In genomic region chr15:33111051-33111451, GRCh38 we compare ENCODE assay signal across 24 cellular contexts.
DNase-seq lines count a peak whose midpoint lies in the region; ATAC-seq and TF ChIP-seq lines count a peak whose summit lies in the region.
"Had no signal": no experiment of that assay in that cellular context is flagged by ENCODE, and none has a peak within 500 bp of the region (broad histone marks: within the 10 kb centered on the region; RNA-seq: fewer than 3 reads in every experiment).

No MANE protein-coding gene starts in this region.

- H4K20me1 ChIP-seq in osteoblast (ENCODE audit: insufficient read depth, low read length) = no peaks in the 10 kb centered on the region

- in situ Hi-C loops in Panc1 (cut with HindIII; ENCODE audit: low pct_unique_long_range_greater_than_20kb, low sequenced_read_pairs) = no loop called here

- H2AFZ ChIP-seq in osteoblast (ENCODE audit: low read length) = no peak overlapping the region

- BruUV-seq in Panc1 (replicated peaks; lab: Mats Ljungman, UMichigan) = no TSS peak

- peaks cover 4% of the 10 kb centered on the region for H3K4me1 ChIP-seq in Panc1 (ENCODE audit: control insufficient read depth, insufficient read depth, low read length)
- H3K4me1 ChIP-seq in osteoblast (ENCODE audit: insufficient read depth, low read length) = peaks cover 44% of the 10 kb centered on the region
- H3K4me1 ChIP-seq: prostate gland, spleen had no signal

- no peak overlapping the region for H3K27ac Mint-ChIP-seq in activated naive CD4-positive, alpha-beta T cell treated with anti-CD3 and anti-CD28 coated beads, Interleukin-2, amount 50 U/mL, for 72 hours
- H3K27ac Mint-ChIP-seq: activated naive CD4-positive, alpha-beta T cell treated with anti-CD3 and anti-CD28 coated beads, Interleukin-2, amount 50 U/mL, for 24 hours; B cell; brain; immature natural killer cell; natural killer cell had no signal

- H3K36me3 ChIP-seq in Panc1 (ENCODE audit: control insufficient read depth, insufficient read depth, low read length) (no peaks in the 10 kb centered on the region; the same call in 1 of the 2 replicates), osteoblast (ENCODE audit: insufficient read depth, low read length) (no peaks in the 10 kb centered on the region)
- H3K36me3 ChIP-seq: prostate gland, spleen had no signal

- H3K79me2 ChIP-seq in osteoblast (ENCODE audit: insufficient read depth, low read length) = peaks cover 4% of the 10 kb centered on the region

- peak overlapping the region; percentile 43 for H3K4me2 ChIP-seq in osteoblast (ENCODE audit: insufficient read depth, low read length)

- H3K9me3 ChIP-seq in Panc1 (ENCODE audit: control insufficient read depth, insufficient read depth, low read depth, low read length) (no peaks in the 10 kb centered on the region), osteoblast (ENCODE audit: low read depth, low read length) (no peaks in the 10 kb centered on the region)
- H3K9me3 ChIP-seq: prostate gland, spleen had no signal

- H3K36me3 Mint-ChIP-seq in activated naive CD4-positive, alpha-beta T cell treated with anti-CD3 and anti-CD28 coated beads, Interleukin-2, amount 50 U/mL, for 72 hours = peaks cover 0 to 13% of the 10 kb centered on the region in 2 donors
- H3K36me3 Mint-ChIP-seq: activated naive CD4-positive, alpha-beta T cell treated with anti-CD3 and anti-CD28 coated beads, Interleukin-2, amount 50 U/mL, for 24 hours; brain; immature natural killer cell; natural killer cell had no signal

- POLR2A ChIA-PET in Panc1 (lab: Charles Lee) = no interaction called here

- H3K27me3 ChIP-seq in Panc1 (ENCODE audit: control insufficient read depth, insufficient read depth, low read length) (no peaks in the 10 kb centered on the region), osteoblast (ENCODE audit: insufficient read depth, low read length) (no peaks in the 10 kb centered on the region)

- peaks cover 8 to 11% of the 10 kb centered on the region in 2 donors for H3K9me3 Mint-ChIP-seq in activated naive CD4-positive, alpha-beta T cell treated with anti-CD3 and anti-CD28 coated beads, Interleukin-2, amount 50 U/mL, for 72 hours
- H3K9me3 Mint-ChIP-seq: natural killer cell had no signal

- no peak for TF ChIP-seq CTCF in Panc1 (IDR thresholded peaks at IDR 0.05)
- TF ChIP-seq CTCF in osteoblast (IDR thresholded peaks at IDR 0.05; ENCODE audit: extremely low read depth, low read depth, low read length) = no peak

- DNase-seq in HS-27A (ENCODE audit: low read depth) (peak; percentile 73), Panc1 (ENCODE audit: low read depth, low spot score) (no peak), osteoblast (ENCODE audit: insufficient read length, low spot score, missing footprints) (no peak), retina (no peak)
- no peak for DNase-seq in NK-92 treated with Interleukin-12 subunit alpha and Interleukin-12 subunit beta, amount 100 ng/mL, for 24 hours (lab: John Stamatoyannopoulos, UW)
- no peak for DNase-seq in activated naive CD4-positive, alpha-beta T cell treated with anti-CD3 and anti-CD28 coated beads, Interleukin-2, amount 50 U/mL, for 72 hours (ENCODE audit: low spot score in 2 of 2)
- DNase-seq: activated CD4-positive, alpha-beta T cell treated with anti-CD3 and anti-CD28 coated beads, Interleukin-2, amount 50 U/mL, for 48 hours; activated T-cell treated with anti-CD3 and anti-CD28 coated beads for 4 hours; COR-L47; dermis blood vessel endothelial cell; head of caudate nucleus; immature natural killer cell; mammary epithelial cell; natural killer cell; NCI-H1105 treated with DMSO at 0.1 percent for 48 hours; NCI-H2227 treated with DMSO at 0.1 percent for 48 hours; SHP77; spleen had no signal

- H3K4me3 ChIP-seq in Panc1 (ENCODE audit: low read depth in 2 of 2, low read length in 2 of 2) (no peak overlapping the region), osteoblast (ENCODE audit: insufficient read depth, low read length) (no peak overlapping the region)
- H3K4me3 ChIP-seq: prostate gland, spleen had no signal

- intact Hi-C loops in Panc1 (cut with micrococcal nuclease; ENCODE audit: unreplicated experiment) = no loop called here

- CTCF ChIA-PET in Panc1 (lab: Charles Lee) = no interaction called here

- H3K27ac ChIP-seq in Panc1 (ENCODE audit: low read length) (peak overlapping the region; percentile 76), osteoblast (ENCODE audit: low read depth, low read length) (peak overlapping the region; percentile 77)
- H3K27ac ChIP-seq: prostate gland, spleen had no signal

- ATAC-seq in Panc1 (no peak), esophagus mucosa (peak; percentile 45)
- no peak for ATAC-seq in activated naive CD4-positive, alpha-beta T cell treated with anti-CD3 and anti-CD28 coated beads, Interleukin-2, amount 50 U/mL, for 72 hours
- ATAC-seq: HCT116, natural killer cell had no signal
